12 cellular contexts compared by ENCODE assay signal in the genomic region with DNA sequence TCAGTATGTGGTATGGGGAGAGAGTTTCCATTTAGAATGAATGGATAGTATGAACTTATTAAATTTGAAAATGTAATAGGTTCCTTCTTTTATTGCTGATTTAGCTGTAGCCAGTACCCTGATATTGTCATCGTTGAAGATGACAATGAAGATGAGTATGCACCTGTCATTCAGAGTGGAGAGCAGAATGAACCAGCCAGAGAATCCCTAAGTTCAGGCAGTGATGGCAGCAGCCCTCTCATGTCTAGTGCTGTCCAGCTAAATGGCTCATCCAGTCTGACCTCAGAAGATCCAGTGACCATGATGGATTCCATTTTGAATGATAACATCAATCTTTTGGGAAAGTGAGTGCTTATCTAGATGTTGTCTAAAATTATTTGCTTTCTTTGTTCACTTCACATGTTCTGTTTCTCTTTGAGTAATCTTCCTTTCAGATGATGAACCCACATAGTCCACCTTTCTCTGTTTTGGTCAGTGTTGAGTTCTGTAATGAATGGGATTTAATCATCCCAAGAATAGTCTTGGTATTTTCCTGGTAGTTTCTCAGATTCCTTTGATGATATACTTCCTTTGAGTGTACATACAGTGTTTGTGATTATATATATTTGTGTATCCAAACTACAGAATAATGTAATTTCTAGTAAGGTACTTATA. TPM values are rescaled to one million over a fixed set of nuclear protein-coding genes. Genes with fewer than 3 reads are reported as not detected.
DNase-seq lines count a peak whose midpoint lies in the region; ATAC-seq, FAIRE-seq and TF ChIP-seq lines count a peak whose summit lies in the region.
"Had no signal": no experiment of that assay in that cellular context is flagged by ENCODE, and none has a peak within 500 bp of the region (broad histone marks: within the 10 kb centered on the region; RNA-seq: fewer than 3 reads in every experiment).

No MANE protein-coding gene starts in this region.

- peaks cover 3% of the 10 kb centered on the region for H3K4me1 Mint-ChIP-seq in T-helper 17 cell

- peak; percentile 93 for ATAC-seq in GM18873 (IDR thresholded peaks at IDR 0.05; ENCODE audit: low FRiP score, unreplicated experiment)
- peak; percentile 71 for ATAC-seq in GM21528 (IDR thresholded peaks at IDR 0.05; ENCODE audit: low FRiP score, unreplicated experiment)
- ATAC-seq in HG03064 (IDR thresholded peaks at IDR 0.05; ENCODE audit: low read depth, unreplicated experiment), result peak; percentile 58
- no peak for ATAC-seq in T-helper 17 cell
- ATAC-seq: right lobe of liver had no signal

- no peaks in the 10 kb centered on the region for H3K27me3 Mint-ChIP-seq in T-helper 17 cell

- FAIRE-seq in bronchial epithelial cell (lab: Jason Lieb, UNC), result peak; percentile 62
- FAIRE-seq: colon, urothelium cell line had no signal

- H3K36me3 ChIP-seq in bronchial epithelial cell (ENCODE audit: control insufficient read depth, insufficient read depth, low read length), result no peaks in the 10 kb centered on the region

- no peak for TF ChIP-seq CTCF in bronchial epithelial cell (IDR thresholded peaks at IDR 0.05; ENCODE audit: insufficient read depth, low read length, severe bottlenecking)

- no peaks in the 10 kb centered on the region for H3K9me3 ChIP-seq in T-helper 17 cell (ENCODE audit: control insufficient read depth, low read length, poor library complexity, severe bottlenecking)
- H3K9me3 ChIP-seq: right lobe of liver had no signal

- DNase-seq in bronchial epithelial cell (ENCODE audit: low read depth) (no peak), cerebellum (ENCODE audit: low spot score) (no peak), T-helper 17 cell (no peak)
- no peak for DNase-seq in stimulated activated naive CD4-positive, alpha-beta T cell treated with Interleukin-2 at 50 U/mL for 16 hours (lab: John Stamatoyannopoulos, UW)
- DNase-seq: activated naive CD4-positive, alpha-beta T cell treated with anti-CD3 and anti-CD28 coated beads, Interleukin-2, amount 50 U/mL, for 16 hours; MV-4-11; right lobe of liver had no signal

- H3K27ac Mint-ChIP-seq in T-helper 17 cell, result no peak overlapping the region

- H3K4me3 Mint-ChIP-seq in T-helper 17 cell, result no peak overlapping the region

- no peaks in the 10 kb centered on the region for H3K27me3 ChIP-seq in bronchial epithelial cell (ENCODE audit: control insufficient read depth, insufficient read depth, low read length)
- H3K27me3 ChIP-seq: right lobe of liver had no signal

- H3K4me3 ChIP-seq in bronchial epithelial cell (ENCODE audit: low read depth, low read length), result no peak overlapping the region
- H3K4me3 ChIP-seq: right lobe of liver had no signal

- peaks cover 22% of the 10 kb centered on the region for H3K36me3 Mint-ChIP-seq in T-helper 17 cell (ENCODE audit: low read depth)

RNA-seq across cellular contexts. Expression of gene HSF2, which starts 23.3 kb away (rescaled TPM):
- total RNA-seq in bronchial epithelial cell (16.0 and 17.9 TPM in 2 replicates), cerebellum (48.4 TPM), T-helper 17 cell (10 to 100 TPM; 16.1 to 20.4 TPM)

RNA-seq across cellular contexts. Expression of gene SERINC1, which starts 48.9 kb away (rescaled TPM):
- 205 and 208 TPM in 2 replicates for total RNA-seq in bronchial epithelial cell
- 345 TPM for total RNA-seq in cerebellum
- 100 to 1,000 TPM; 120 to 127 TPM for total RNA-seq in T-helper 17 cell
